Comparison of ENCODE assay signal across 8 cellular contexts in genomic region chr15:78415284-78415683, GRCh38. TPM values are rescaled to one million over a fixed set of nuclear protein-coding genes. Genes with fewer than 3 reads are reported as not detected.
DNase-seq lines count a peak whose midpoint lies in the region; ATAC-seq and TF ChIP-seq lines count a peak whose summit lies in the region.

No MANE protein-coding gene starts in this region.

- H3K36me3 ChIP-seq in OCI-LY1 (ENCODE audit: insufficient read depth, low read length), result no peaks in the 10 kb centered on the region

- no peaks in the 10 kb centered on the region for H3K79me2 ChIP-seq in OCI-LY1 (ENCODE audit: insufficient read depth, low read length)

- no peaks in the 10 kb centered on the region for H3K36me3 Mint-ChIP-seq in activated T-cell treated with anti-CD3 and anti-CD28 coated beads, Interleukin-2, amount 50 U/mL, for 24 hours (ENCODE audit: low read depth)

- H3K9me2 ChIP-seq in OCI-LY1 (ENCODE audit: low read depth, low read length), result no peaks in the 10 kb centered on the region

- CTCF ChIA-PET in AG04450 (lab: Charles Lee), result interaction anchor here (1.0 to 4.9 kb wide), 3 partner anchors 24 to 150 kb away, joined by 3 to 58 read pairs (median 3); no protein-coding TSS in a partner anchor

- H3F3A ChIP-seq in OCI-LY1 (ENCODE audit: insufficient read depth, low read length), result no peaks in the 10 kb centered on the region

- DNase-seq in AG04450 (ENCODE audit: low read depth, low spot score) (no peak), LHCN-M2 (ENCODE audit: low read depth) (peak; percentile 10), foreskin keratinocyte (no peak), middle frontal gyrus (ENCODE audit: extremely low spot score, low spot score) (no peak), amniotic stem cell (lab: John Stamatoyannopoulos, UW) (no peak)
- DNase-seq in activated T-cell treated with anti-CD3 and anti-CD28 coated beads, Interleukin-2, amount 50 U/mL, for 24 hours, result no peak

- no peak overlapping the region for H3K4me2 ChIP-seq in OCI-LY1 (ENCODE audit: low read length)

- no peak overlapping the region for H3K4me3 ChIP-seq in AG04450 (ENCODE audit: low read depth, low read length)
- no peak overlapping the region for H3K4me3 ChIP-seq in OCI-LY1 (ENCODE audit: low read depth, low read length, poor library complexity, severe bottlenecking)

- H3K4me1 ChIP-seq in OCI-LY1 (ENCODE audit: insufficient read depth, low read length, severe bottlenecking), result no peaks in the 10 kb centered on the region
- H3K4me1 ChIP-seq in foreskin keratinocyte, result no peaks in the 10 kb centered on the region

- ATAC-seq in foreskin keratinocyte, result peak; percentile 31
- ATAC-seq in HG02973 (IDR thresholded peaks at IDR 0.05; ENCODE audit: unreplicated experiment), result no peak

- H3K9ac ChIP-seq in OCI-LY1 (ENCODE audit: low read length), result no peak overlapping the region

- TF ChIP-seq CTCF in AG04450 (IDR thresholded peaks at IDR 0.05; ENCODE audit: low read depth, low read length) (peak; percentile 48), OCI-LY1 (IDR thresholded peaks at IDR 0.05; ENCODE audit: low read length) (peak; percentile 30; the same call in 1 of the 2 replicates), foreskin keratinocyte (conservative IDR thresholded peaks at IDR 0.05) (peak; percentile 66)

- H3K27ac Mint-ChIP-seq in activated T-cell treated with anti-CD3 and anti-CD28 coated beads, Interleukin-2, amount 50 U/mL, for 24 hours, result no peak overlapping the region

- POLR2A ChIA-PET in AG04450 (lab: Yijun Ruan, JAX), result interaction anchor here (1.0 kb wide), 1 partner anchor 116 kb away, joined by 3 read pairs; the partner anchor contains the start of gene SKIC8

- H3K4me3 Mint-ChIP-seq in activated T-cell treated with anti-CD3 and anti-CD28 coated beads, Interleukin-2, amount 50 U/mL, for 24 hours, result no peak overlapping the region

- no peaks in the 10 kb centered on the region for H4K20me1 ChIP-seq in OCI-LY1 (ENCODE audit: insufficient read depth, low read length)

- no peak overlapping the region for H2AFZ ChIP-seq in OCI-LY1 (ENCODE audit: low read length)

- H3K27ac ChIP-seq in AG04450 (ENCODE audit: low read depth, low read length) (no peak overlapping the region), OCI-LY1 (ENCODE audit: low read depth, low read length, poor library complexity, severe bottlenecking) (no peak overlapping the region), foreskin keratinocyte (no peak overlapping the region)

- H3K9me3 Mint-ChIP-seq in activated T-cell treated with anti-CD3 and anti-CD28 coated beads, Interleukin-2, amount 50 U/mL, for 24 hours, result no peaks in the 10 kb centered on the region

- no peaks in the 10 kb centered on the region for H3K9me3 ChIP-seq in AG04450 (ENCODE audit: control insufficient read depth, insufficient read depth, low read length)
- H3K9me3 ChIP-seq in OCI-LY1 (ENCODE audit: low read length), result no peaks in the 10 kb centered on the region

- peaks cover 1% of the 10 kb centered on the region for H3K27me3 Mint-ChIP-seq in activated T-cell treated with anti-CD3 and anti-CD28 coated beads, Interleukin-2, amount 50 U/mL, for 24 hours

- H3K4me1 Mint-ChIP-seq in activated T-cell treated with anti-CD3 and anti-CD28 coated beads, Interleukin-2, amount 50 U/mL, for 24 hours (ENCODE audit: low read depth), result no peaks in the 10 kb centered on the region

- H3K27me3 ChIP-seq in AG04450 (ENCODE audit: control insufficient read depth, insufficient read depth, low read length) (peaks cover 29% of the 10 kb centered on the region), OCI-LY1 (ENCODE audit: insufficient read depth, low read length) (no peaks in the 10 kb centered on the region), foreskin keratinocyte (no peaks in the 10 kb centered on the region)

RNA-seq across cellular contexts. Expression of gene IREB2, which starts 22.7 kb away (rescaled TPM):
- polyA plus RNA-seq in AG04450 (2011; rRNA removed) (21.5 and 30.4 TPM in 2 replicates), foreskin keratinocyte (4.6 and 5.8 TPM in 2 replicates)
- polyA minus RNA-seq in AG04450 (2011; rRNA and poly(A)+ RNA removed), result 34.9 and 43.0 TPM in 2 replicates
- total RNA-seq in LHCN-M2 (2014; rRNA removed) (11.7 and 16.4 TPM in 2 replicates), foreskin keratinocyte (21.1 and 22.1 TPM in 2 replicates)
- polyA plus RNA-seq in LHCN-M2 (2012), result 8.3 TPM
